26 cellular contexts compared by ENCODE assay signal in the genomic region with DNA sequence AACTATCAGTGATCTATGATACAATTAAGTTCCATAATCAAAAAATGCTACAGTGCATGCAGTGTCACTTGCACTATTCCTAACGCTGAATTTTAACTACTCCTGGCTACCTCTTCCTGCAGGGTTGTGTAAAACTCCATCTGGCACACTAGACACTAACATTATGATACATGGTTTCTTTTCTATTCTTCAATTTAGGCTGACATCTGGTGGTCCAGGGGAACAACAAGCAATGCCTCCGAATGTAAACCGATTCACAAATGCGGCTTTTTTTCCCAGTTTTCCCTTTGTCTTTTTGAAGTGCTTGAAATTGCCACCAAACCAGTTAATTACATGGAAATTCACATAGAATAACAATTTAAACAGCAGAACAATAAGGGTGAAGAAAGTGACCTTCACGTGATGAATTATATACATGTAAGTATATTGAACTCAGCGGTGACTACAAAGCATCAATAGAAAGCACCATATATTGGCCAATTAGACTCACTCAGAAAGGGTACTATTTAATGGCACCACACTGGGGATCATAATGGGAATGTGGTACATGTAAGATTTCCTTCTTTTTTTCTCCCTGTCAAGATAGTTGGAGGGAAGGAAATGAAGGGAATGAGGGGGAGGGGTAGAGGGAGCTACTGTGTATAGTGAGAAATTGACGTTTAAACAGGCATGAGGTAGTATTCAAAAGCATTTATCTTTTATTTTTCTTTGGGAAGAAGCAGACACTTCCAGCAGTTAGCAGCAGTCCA.
DNase-seq lines count a peak whose midpoint lies in the region; ATAC-seq and TF ChIP-seq lines count a peak whose summit lies in the region.
"Had no signal": no experiment of that assay in that cellular context is flagged by ENCODE, and none has a peak within 500 bp of the region (broad histone marks: within the 10 kb centered on the region; RNA-seq: fewer than 3 reads in every experiment).

No MANE protein-coding gene starts in this region.

- no peak overlapping the region for H2AFZ ChIP-seq in Loucy (ENCODE audit: low read length)

- H4K20me1 ChIP-seq in Loucy (ENCODE audit: insufficient read depth, low read length, poor library complexity, severe bottlenecking) = no peaks in the 10 kb centered on the region

- H3K79me2 ChIP-seq in Loucy (ENCODE audit: insufficient read depth, low read length) = no peaks in the 10 kb centered on the region

- no peaks in the 10 kb centered on the region for H3K4me1 ChIP-seq in Loucy (ENCODE audit: insufficient read depth, low read length, poor library complexity, severe bottlenecking)
- H3K4me1 ChIP-seq: tibial nerve had no signal

- no peak overlapping the region for H3K4me2 ChIP-seq in Loucy (ENCODE audit: low read depth, low read length, poor library complexity, severe bottlenecking)
- H3K4me2 ChIP-seq: smooth muscle cell had no signal

- no peak for ATAC-seq in GM19328 (IDR thresholded peaks at IDR 0.05; ENCODE audit: unreplicated experiment)
- no peak for ATAC-seq in T-helper 17 cell
- no peak for ATAC-seq in activated naive CD4-positive, alpha-beta T cell treated with anti-CD3 and anti-CD28 coated beads, Interleukin-2, amount 50 U/mL, for 72 hours
- ATAC-seq: activated T-helper 17 cell treated with anti-CD3 and anti-CD28 coated beads, Interleukin-2, amount 50 U/mL, for 72 hours; body of pancreas; Right ventricle myocardium inferior; stimulated activated naive CD8-positive, alpha-beta T cell treated with anti-CD3 and anti-CD28 coated beads, Interleukin-15, amount 100 ng/mL, for 72 hours; T-cell had no signal

- H3K36me3 Mint-ChIP-seq in glutamatergic neuron (ENCODE audit: unreplicated experiment) = no peaks in the 10 kb centered on the region
- H3K36me3 Mint-ChIP-seq in T-helper 17 cell (ENCODE audit: low read depth) = no peaks in the 10 kb centered on the region
- H3K36me3 Mint-ChIP-seq in MCF 10A (ENCODE audit: insufficient read depth, unreplicated experiment) = no peaks in the 10 kb centered on the region
- no peaks in the 10 kb centered on the region for H3K36me3 Mint-ChIP-seq in activated naive CD4-positive, alpha-beta T cell treated with anti-CD3 and anti-CD28 coated beads, Interleukin-2, amount 50 U/mL, for 72 hours
- H3K36me3 Mint-ChIP-seq: activated naive CD8-positive, alpha-beta T cell treated with anti-CD3 and anti-CD28 coated beads, Interleukin-2, amount 10 ng/mL, durations not matched to agents 7 days and 5 days; CD4-positive, CD25-positive, alpha-beta regulatory T cell; immature natural killer cell; T-cell had no signal

- peak overlapping the region; percentile 75 for H3K27ac Mint-ChIP-seq in glutamatergic neuron (ENCODE audit: unreplicated experiment)
- H3K27ac Mint-ChIP-seq in T-helper 17 cell = no peak overlapping the region
- no peak overlapping the region for H3K27ac Mint-ChIP-seq in MCF 10A (ENCODE audit: low read depth, unreplicated experiment)
- no peak overlapping the region for H3K27ac Mint-ChIP-seq in activated naive CD4-positive, alpha-beta T cell treated with anti-CD3 and anti-CD28 coated beads, Interleukin-2, amount 50 U/mL, for 72 hours
- H3K27ac Mint-ChIP-seq: activated CD4-positive, alpha-beta T cell treated with anti-CD3 and anti-CD28 coated beads, Interleukin-2, amount 10 ng/mL, durations not matched to agents 24 days and 14 days; activated naive CD8-positive, alpha-beta T cell treated with anti-CD3 and anti-CD28 coated beads, Interleukin-2, amount 10 ng/mL, durations not matched to agents 7 days and 5 days; activated T-helper 17 cell treated with anti-CD3 and anti-CD28 coated beads, Interleukin-2, amount 50 U/mL, for 72 hours; CD4-positive, CD25-positive, alpha-beta regulatory T cell; immature natural killer cell; stimulated activated naive CD8-positive, alpha-beta T cell treated with anti-CD3 and anti-CD28 coated beads, Interleukin-15, amount 100 ng/mL, for 72 hours; T-cell had no signal

- POLR2A ChIA-PET in MCF 10A (lab: Yijun Ruan, JAX) = no interaction called here

- no peak overlapping the region for H3K9ac ChIP-seq in Loucy (ENCODE audit: low read depth, low read length, poor library complexity, severe bottlenecking)

- H3K4me3 Mint-ChIP-seq in glutamatergic neuron (ENCODE audit: unreplicated experiment) (no peak overlapping the region), T-helper 17 cell (no peak overlapping the region), MCF 10A (ENCODE audit: unreplicated experiment) (no peak overlapping the region)
- H3K4me3 Mint-ChIP-seq: activated CD4-positive, alpha-beta T cell treated with anti-CD3 and anti-CD28 coated beads, Interleukin-2, amount 10 ng/mL, durations not matched to agents 24 days and 14 days; activated naive CD8-positive, alpha-beta T cell treated with anti-CD3 and anti-CD28 coated beads, Interleukin-2, amount 10 ng/mL, durations not matched to agents 7 days and 5 days; activated T-helper 17 cell treated with anti-CD3 and anti-CD28 coated beads, Interleukin-2, amount 50 U/mL, for 72 hours; CD4-positive, CD25-positive, alpha-beta regulatory T cell; immature natural killer cell; stimulated activated naive CD8-positive, alpha-beta T cell treated with anti-CD3 and anti-CD28 coated beads, Interleukin-15, amount 100 ng/mL, for 72 hours; T-cell had no signal

- no TSS peak for BruUV-seq in MCF 10A (replicated peaks; lab: Mats Ljungman, UMichigan)

- no peaks in the 10 kb centered on the region for H3K9me3 ChIP-seq in Loucy (ENCODE audit: insufficient read depth, low read depth, low read length)
- H3K9me3 ChIP-seq in T-helper 17 cell (ENCODE audit: control insufficient read depth, low read length, poor library complexity, severe bottlenecking) = no peaks in the 10 kb centered on the region
- H3K9me3 ChIP-seq: body of pancreas, neutrophil, tibial nerve had no signal

- H3K27me3 Mint-ChIP-seq in glutamatergic neuron (ENCODE audit: unreplicated experiment) (peaks cover 3% of the 10 kb centered on the region), T-helper 17 cell (peaks cover 31% of the 10 kb centered on the region), MCF 10A (ENCODE audit: insufficient read depth, unreplicated experiment) (no peaks in the 10 kb centered on the region)
- H3K27me3 Mint-ChIP-seq: activated CD4-positive, alpha-beta T cell treated with anti-CD3 and anti-CD28 coated beads, Interleukin-2, amount 10 ng/mL, durations not matched to agents 24 days and 14 days had no signal

- peak; percentile 94 for DNase-seq in COR-L47 (lab: John Stamatoyannopoulos, UW)
- peak; percentile 19 to 63 for DNase-seq in NCI-H524 (lab: John Stamatoyannopoulos, UW)
- no peak for DNase-seq in glutamatergic neuron
- no peak for DNase-seq in T-helper 17 cell
- no peak for DNase-seq in MCF 10A (ENCODE audit: unreplicated experiment)
- no peak for DNase-seq in activated naive CD4-positive, alpha-beta T cell treated with anti-CD3 and anti-CD28 coated beads, Interleukin-2, amount 50 U/mL, for 72 hours (ENCODE audit: low spot score in 2 of 2)
- DNase-seq: activated CD4-positive, alpha-beta T cell treated with anti-CD3 and anti-CD28 coated beads, Interleukin-2, amount 10 ng/mL, durations not matched to agents 24 days and 14 days; activated naive CD8-positive, alpha-beta T cell treated with anti-CD3 and anti-CD28 coated beads, Interleukin-2, amount 10 ng/mL, durations not matched to agents 7 days and 5 days; body of pancreas; CD4-positive, CD25-positive, alpha-beta regulatory T cell; H7; head of caudate nucleus; immature natural killer cell; Kasumi-1; left ventricle myocardium superior; stimulated activated CD4-positive, alpha-beta T cell treated with anti-CD3 and anti-CD28 coated beads, Interleukin-4, amount 100 ng/mL, for 1 hour; stimulated activated naive CD8-positive, alpha-beta T cell treated with anti-CD3 and anti-CD28 coated beads, Interleukin-15, amount 100 ng/mL, for 72 hours; T-cell had no signal

- H3K27me3 ChIP-seq in Loucy (ENCODE audit: insufficient read depth, low read length, poor library complexity, severe bottlenecking) = no peaks in the 10 kb centered on the region
- H3K27me3 ChIP-seq: body of pancreas, neutrophil, tibial nerve had no signal

- H3K9me3 Mint-ChIP-seq in glutamatergic neuron (ENCODE audit: unreplicated experiment) (no peaks in the 10 kb centered on the region), MCF 10A (ENCODE audit: unreplicated experiment) (no peaks in the 10 kb centered on the region)
- no peaks in the 10 kb centered on the region for H3K9me3 Mint-ChIP-seq in activated naive CD4-positive, alpha-beta T cell treated with anti-CD3 and anti-CD28 coated beads, Interleukin-2, amount 50 U/mL, for 72 hours
- H3K9me3 Mint-ChIP-seq: activated CD4-positive, alpha-beta T cell treated with anti-CD3 and anti-CD28 coated beads, Interleukin-2, amount 10 ng/mL, durations not matched to agents 24 days and 14 days; activated naive CD8-positive, alpha-beta T cell treated with anti-CD3 and anti-CD28 coated beads, Interleukin-2, amount 10 ng/mL, durations not matched to agents 7 days and 5 days; activated T-helper 17 cell treated with anti-CD3 and anti-CD28 coated beads, Interleukin-2, amount 50 U/mL, for 72 hours; stimulated activated naive CD8-positive, alpha-beta T cell treated with anti-CD3 and anti-CD28 coated beads, Interleukin-15, amount 100 ng/mL, for 72 hours; T-cell had no signal

- CTCF ChIA-PET in MCF 10A (lab: Yijun Ruan, JAX) = interaction anchor here (0.6 to 0.7 kb wide), 2 partner anchors 9 to 750 kb away, joined by 3 read pairs; no protein-coding TSS in a partner anchor

- no peaks in the 10 kb centered on the region for H3K9me2 ChIP-seq in Loucy (replicated peaks; ENCODE audit: low read depth, low read length)

- no peaks in the 10 kb centered on the region for H3K36me3 ChIP-seq in Loucy (ENCODE audit: insufficient read depth, low read length)
- H3K36me3 ChIP-seq: neutrophil, tibial nerve had no signal

- H3F3A ChIP-seq in Loucy (ENCODE audit: low read depth) = no peaks in the 10 kb centered on the region

- H3K4me3 ChIP-seq in Loucy (ENCODE audit: low read length, poor library complexity, severe bottlenecking) = no peak overlapping the region
- H3K4me3 ChIP-seq: body of pancreas, coronary artery, smooth muscle cell, tibial nerve had no signal

- intact Hi-C loops in MCF 10A (cut with micrococcal nuclease) = no loop called here

- TF ChIP-seq CTCF in Loucy (conservative IDR thresholded peaks at IDR 0.05; ENCODE audit: low read length) (0 out of 2 replicates have a peak, but pooled peaks have one; percentile 21), glutamatergic neuron (IDR thresholded peaks at IDR 0.05; ENCODE audit: partially characterized antibody, unreplicated experiment) (no peak), MCF 10A (IDR thresholded peaks at IDR 0.05; ENCODE audit: unreplicated experiment) (no peak)

- H3K4me1 Mint-ChIP-seq in glutamatergic neuron (ENCODE audit: low read depth, unreplicated experiment) = peaks cover 14% of the 10 kb centered on the region
- H3K4me1 Mint-ChIP-seq in T-helper 17 cell = no peaks in the 10 kb centered on the region
- peaks cover 5% of the 10 kb centered on the region for H3K4me1 Mint-ChIP-seq in MCF 10A (ENCODE audit: insufficient read depth, unreplicated experiment)
- H3K4me1 Mint-ChIP-seq: activated CD4-positive, alpha-beta T cell treated with anti-CD3 and anti-CD28 coated beads, Interleukin-2, amount 10 ng/mL, durations not matched to agents 24 days and 14 days; activated naive CD8-positive, alpha-beta T cell treated with anti-CD3 and anti-CD28 coated beads, Interleukin-2, amount 10 ng/mL, durations not matched to agents 7 days and 5 days; activated T-helper 17 cell treated with anti-CD3 and anti-CD28 coated beads, Interleukin-2, amount 50 U/mL, for 72 hours; CD4-positive, CD25-positive, alpha-beta regulatory T cell; immature natural killer cell; stimulated activated naive CD8-positive, alpha-beta T cell treated with anti-CD3 and anti-CD28 coated beads, Interleukin-15, amount 100 ng/mL, for 72 hours; T-cell had no signal

Comparison
In these comparisons a context has a peak if more than half of its experiments do, and no peak if none do; other contexts are left out.
1. DNase-seq: peak in COR-L47 (single experiment) and NCI-H524 (2 of 2); none in glutamatergic neuron (single experiment), T-helper 17 cell (0 of 3), MCF 10A (single experiment) and activated naive CD4-positive, alpha-beta T cell treated with anti-CD3 and anti-CD28 coated beads, Interleukin-2, amount 50 U/mL, for 72 hours (0 of 2).